15 cellular contexts compared by ENCODE assay signal in genomic region chr9:137456864-137457405, GRCh38. TPM values are rescaled to one million over a fixed set of nuclear protein-coding genes. Genes with fewer than 3 reads are reported as not detected.
A peak's percentile ranks its signal among the peaks of the same experiment; 100 is the strongest.
DNase-seq lines count a peak whose midpoint lies in the region; ATAC-seq, FAIRE-seq and TF ChIP-seq lines count a peak whose summit lies in the region.
"Had no signal": no experiment of that assay in that cellular context is flagged by ENCODE, and none has a peak within 500 bp of the region (broad histone marks: within the 10 kb centered on the region; RNA-seq: fewer than 3 reads in every experiment).

No MANE protein-coding gene starts in this region.

- H3K9ac ChIP-seq in mammary epithelial cell (ENCODE audit: insufficient read depth, low read length): no peak overlapping the region
- peak overlapping the region; percentile 70 for H3K9ac ChIP-seq in HepG2 (ENCODE audit: insufficient read depth, low read depth, low read length)

- TF ChIP-seq RAD21 in HepG2 (CRISPR knock-in tag; IDR thresholded peaks at IDR 0.05): no peak

- no peak for FAIRE-seq in HepG2 (lab: Jason Lieb, UNC)
- FAIRE-seq in D721Med (lab: Jason Lieb, UNC): no peak

- no peak for TF ChIP-seq EP300 in HepG2 (IDR thresholded peaks at IDR 0.05; ENCODE audit: low read depth in 2 of 2, low read length in 2 of 2)
- TF ChIP-seq EP300 in HepG2 (CRISPR knock-in tag; IDR thresholded peaks at IDR 0.05; ENCODE audit: borderline replicate concordance): no peak

- no peak for DNase-seq in MCF 10A (ENCODE audit: unreplicated experiment)
- DNase-seq in mammary epithelial cell: no peak
- no peak for DNase-seq in activated CD8-positive, alpha-beta T cell treated with anti-CD3 and anti-CD28 coated beads for 36 hours
- no peak for DNase-seq in HepG2 (ENCODE audit: low spot score)
- peak in 1 of 2 donors; percentile 70 for DNase-seq in tibial artery
- DNase-seq in D721Med (ENCODE audit: insufficient read length, low spot score): no peak
- no peak for DNase-seq in DMS79 treated with DMSO at 0.1 percent for 48 hours (lab: John Stamatoyannopoulos, UW)
- DNase-seq: activated T-cell treated with anti-CD3 and anti-CD28 coated beads, Interleukin-2, amount 50 U/mL, for 72 hours; NCI-H1436 treated with DMSO at 0.1 percent for 48 hours; T1000 had no signal

- H3K27me3 ChIP-seq in mammary epithelial cell (ENCODE audit: insufficient read depth, low read length): no peaks in the 10 kb centered on the region
- H3K27me3 ChIP-seq in HepG2 (ENCODE audit: control insufficient read depth in 1 of 2, insufficient read depth in 2 of 2, low read length in 2 of 2): no peaks in the 10 kb centered on the region
- no peaks in the 10 kb centered on the region for H3K27me3 ChIP-seq in tibial artery
- H3K27me3 ChIP-seq: suprapubic skin had no signal

- H3K4me3 Mint-ChIP-seq in MCF 10A (ENCODE audit: unreplicated experiment): no peak overlapping the region
- peak overlapping the region; percentile 52 for H3K4me3 Mint-ChIP-seq in activated CD8-positive, alpha-beta T cell treated with anti-CD3 and anti-CD28 coated beads for 36 hours

- peak overlapping the region; percentile 23 for H3K27ac Mint-ChIP-seq in MCF 10A (ENCODE audit: low read depth, unreplicated experiment)
- no peak overlapping the region for H3K27ac Mint-ChIP-seq in activated CD8-positive, alpha-beta T cell treated with anti-CD3 and anti-CD28 coated beads for 36 hours
- H3K27ac Mint-ChIP-seq: activated T-cell treated with anti-CD3 and anti-CD28 coated beads, Interleukin-2, amount 50 U/mL, for 72 hours had no signal

- H3K4me2 ChIP-seq in mammary epithelial cell (ENCODE audit: insufficient read depth, low read depth, low read length): no peak overlapping the region
- H3K4me2 ChIP-seq in HepG2 (ENCODE audit: low read depth, low read length): peak overlapping the region; percentile 96

- H3K79me2 ChIP-seq in mammary epithelial cell (ENCODE audit: insufficient read depth, low read length) (peaks cover 8% of the 10 kb centered on the region), HepG2 (ENCODE audit: insufficient read depth, low read length) (peaks cover 31% of the 10 kb centered on the region)

- H2AFZ ChIP-seq in mammary epithelial cell (ENCODE audit: low read depth, low read length) (no peak overlapping the region), HepG2 (ENCODE audit: low read length) (no peak overlapping the region)

- BruUV-seq in MCF 10A (replicated peaks; lab: Mats Ljungman, UMichigan) (no TSS peak), mammary epithelial cell (replicated peaks; lab: Mats Ljungman, UMichigan) (no TSS peak), HepG2 (replicated peaks; lab: Mats Ljungman, UMichigan) (no TSS peak)

- no peaks in the 10 kb centered on the region for H3K9me3 ChIP-seq in mammary epithelial cell (replicated peaks; ENCODE audit: insufficient read depth, low read length)
- H3K9me3 ChIP-seq in HepG2 (ENCODE audit: low read length): no peaks in the 10 kb centered on the region
- no peaks in the 10 kb centered on the region for H3K9me3 ChIP-seq in tibial artery
- H3K9me3 ChIP-seq: suprapubic skin had no signal

- TF ChIP-seq CTCF in MCF 10A (IDR thresholded peaks at IDR 0.05; ENCODE audit: unreplicated experiment) (no peak), mammary epithelial cell (conservative IDR thresholded peaks at IDR 0.05 in 1 of 2, IDR thresholded peaks at IDR 0.05 in 1 of 2; ENCODE audit: extremely low read depth in 1 of 2, insufficient read depth in 1 of 2, low read depth in 1 of 2, low read length in 2 of 2) (no peak), HepG2 (CRISPR knock-in tag; IDR thresholded peaks at IDR 0.05) (no peak), tibial artery (IDR thresholded peaks at IDR 0.05) (no peak), D721Med (IDR thresholded peaks at IDR 0.05; ENCODE audit: insufficient read depth, missing control alignments) (no peak)
- no peak for TF ChIP-seq CTCF in activated CD8-positive, alpha-beta T cell treated with anti-CD3 and anti-CD28 coated beads for 36 hours (IDR thresholded peaks at IDR 0.05)

- peaks cover 15% of the 10 kb centered on the region for H3K4me1 ChIP-seq in mammary epithelial cell (ENCODE audit: insufficient read depth, low read length)
- H3K4me1 ChIP-seq in HepG2 (ENCODE audit: insufficient read depth, low read length): peaks cover 79% of the 10 kb centered on the region
- peaks cover 6 to 65% (median 58%) of the 10 kb centered on the region in 4 donors for H3K4me1 ChIP-seq in tibial artery

- H3K27ac ChIP-seq in mammary epithelial cell (ENCODE audit: insufficient read depth, low read depth, low read length): no peak overlapping the region
- H3K27ac ChIP-seq in HepG2 (ENCODE audit: extremely low read length, insufficient read depth, low read length): peak overlapping the region; percentile 99
- peak overlapping the region; percentile 85 to 86 for H3K27ac ChIP-seq in tibial artery
- H3K27ac ChIP-seq: suprapubic skin had no signal

- CTCF ChIA-PET in MCF 10A (lab: Yijun Ruan, JAX) (interaction anchor here (1.0 kb wide), 1 partner anchor 18 kb away, joined by 4 read pairs; no protein-coding TSS in a partner anchor), mammary epithelial cell (lab: Charles Lee; ENCODE audit: low non-redundant PET) (no interaction called here), HepG2 (lab: Yijun Ruan, JAX; ENCODE audit: low intra/inter-chr PET ratio, low total read pairs) (no interaction called here)
- CTCF ChIA-PET in activated CD8-positive, alpha-beta T cell treated with anti-CD3 and anti-CD28 coated beads for 36 hours (lab: Charles Lee): interaction anchor here (2.8 kb wide), 1 partner anchor 12 kb away, joined by 8 read pairs; no protein-coding TSS in a partner anchor

- in situ Hi-C loops in mammary epithelial cell (cut with MboI; ENCODE audit: low sequenced_read_pairs in 2 of 2) (no loop called here), HepG2 (cut with HindIII; ENCODE audit: extremely low pct_ligation_motif_present, low pct_unique_long_range_greater_than_20kb) (no loop called here)

- H3K27me3 Mint-ChIP-seq in MCF 10A (ENCODE audit: insufficient read depth, unreplicated experiment): no peaks in the 10 kb centered on the region
- no peaks in the 10 kb centered on the region for H3K27me3 Mint-ChIP-seq in activated CD8-positive, alpha-beta T cell treated with anti-CD3 and anti-CD28 coated beads for 36 hours
- H3K27me3 Mint-ChIP-seq: CD8-positive, alpha-beta memory T cell had no signal

- H3K36me3 ChIP-seq in mammary epithelial cell (ENCODE audit: insufficient read depth, low read length) (peaks cover 5% of the 10 kb centered on the region), HepG2 (replicated peaks in 1 of 2; ENCODE audit: control insufficient read depth in 1 of 2, insufficient read depth in 2 of 2, low read length in 2 of 2) (peaks cover 12 to 36% of the 10 kb centered on the region in 2 experiments), tibial artery (peaks cover 18 to 42% (median 37%) of the 10 kb centered on the region in 3 donors)

- POLR2A ChIA-PET in MCF 10A (lab: Yijun Ruan, JAX): interaction anchor here (1.2 to 1.7 kb wide), 2 partner anchors 34 to 45 kb away, joined by 3 to 5 read pairs; partner anchors contain the start of genes EXD3 and NOXA1
- POLR2A ChIA-PET in activated CD8-positive, alpha-beta T cell treated with anti-CD3 and anti-CD28 coated beads for 36 hours (lab: Charles Lee): interaction anchor here (0.6 to 1.0 kb wide), 2 partner anchors 10 to 268 kb away, joined by 3 to 4 read pairs; partner anchors contain the start of gene SSNA1
- POLR2A ChIA-PET in HepG2 (lab: Yijun Ruan, JAX): no interaction called here

- no peak overlapping the region for H3K4me3 ChIP-seq in mammary epithelial cell (replicated peaks in 1 of 3; ENCODE audit: insufficient read depth in 1 of 3, low read depth in 2 of 3, low read length in 3 of 3)
- peak overlapping the region; percentile 15 to 95 (median 95); a peak in 5 of 6 replicates for H3K4me3 ChIP-seq in HepG2 (replicated peaks in 1 of 3; ENCODE audit: insufficient read depth in 1 of 3, low read depth in 2 of 3, low read length in 3 of 3)
- peak overlapping the region in 1 of 2 donors; percentile 95 for H3K4me3 ChIP-seq in tibial artery

- H4K20me1 ChIP-seq in mammary epithelial cell (ENCODE audit: insufficient read depth, low read length) (no peaks in the 10 kb centered on the region), HepG2 (ENCODE audit: insufficient read depth, low read length) (peaks cover 11% of the 10 kb centered on the region; the same call in 1 of the 2 replicates)

- TF ChIP-seq POLR2A in HepG2 (IDR thresholded peaks at IDR 0.05; ENCODE audit: insufficient read depth in 1 of 2, low read depth in 2 of 2, low read length in 2 of 2): no peak

- dilution Hi-C loops in mammary epithelial cell (cut with HindIII; ENCODE audit: low sequenced_read_pairs): no loop called here

- H3K36me3 Mint-ChIP-seq in MCF 10A (ENCODE audit: insufficient read depth, unreplicated experiment): peaks cover 6% of the 10 kb centered on the region
- peaks cover 40% of the 10 kb centered on the region for H3K36me3 Mint-ChIP-seq in activated CD8-positive, alpha-beta T cell treated with anti-CD3 and anti-CD28 coated beads for 36 hours (ENCODE audit: low read depth)

- H3K4me1 Mint-ChIP-seq in MCF 10A (ENCODE audit: insufficient read depth, unreplicated experiment): peaks cover 9% of the 10 kb centered on the region
- H3K4me1 Mint-ChIP-seq in activated CD8-positive, alpha-beta T cell treated with anti-CD3 and anti-CD28 coated beads for 36 hours (ENCODE audit: low read depth): peaks cover 49% of the 10 kb centered on the region

- no peak for ATAC-seq in activated CD8-positive, alpha-beta T cell treated with anti-CD3 and anti-CD28 coated beads for 36 hours
- ATAC-seq in HepG2 (no peak), HG03571 (IDR thresholded peaks at IDR 0.05; ENCODE audit: unreplicated experiment) (no peak)
- ATAC-seq: activated T-cell treated with anti-CD3 and anti-CD28 coated beads, Interleukin-2, amount 50 U/mL, for 72 hours had no signal

- H3K9me3 Mint-ChIP-seq in MCF 10A (ENCODE audit: unreplicated experiment): no peaks in the 10 kb centered on the region
- no peaks in the 10 kb centered on the region for H3K9me3 Mint-ChIP-seq in activated CD8-positive, alpha-beta T cell treated with anti-CD3 and anti-CD28 coated beads for 36 hours
- H3K9me3 Mint-ChIP-seq: activated T-cell treated with anti-CD3 and anti-CD28 coated beads, Interleukin-2, amount 50 U/mL, for 72 hours; CD8-positive, alpha-beta memory T cell had no signal

- intact Hi-C loops in MCF 10A (cut with micrococcal nuclease): no loop called here
- intact Hi-C loops in mammary epithelial cell (cut with micrococcal nuclease): loop anchor here (10.0 kb wide), 1 partner anchor 662 kb away; the partner anchor contains the start of genes CCDC183 and TMEM141
- intact Hi-C loops in activated CD8-positive, alpha-beta T cell treated with anti-CD3 and anti-CD28 coated beads for 36 hours (cut with micrococcal nuclease): no loop called here
- intact Hi-C loops in HepG2 (cut with micrococcal nuclease; ENCODE audit: unreplicated experiment): no loop called here
- intact Hi-C loops in tibial artery (cut with DNase I; ENCODE audit: low total_unique reads): no loop called here

- WGBS in mammary epithelial cell (ENCODE audit: low coverage, missing lambda C conversion rate): 92% methylated on average over 8 of the region's 10 CpGs
- 93% methylated on average over 10 of the region's 10 CpGs for WGBS in HepG2 (ENCODE audit: low lambda C conversion rate)

RNA-seq across cellular contexts. Expression of gene NSMF, which starts 2.2 kb away (rescaled TPM):
- total RNA-seq in MCF 10A (2022): 37.8 and 43.1 TPM in 2 replicates
- 10 to 100 TPM; 29.7 to 42.0 TPM for total RNA-seq in mammary epithelial cell
- polyA plus RNA-seq in mammary epithelial cell: 28.2 TPM
- 35.2 TPM for polyA minus RNA-seq in mammary epithelial cell
- total RNA-seq in activated CD8-positive, alpha-beta T cell treated with anti-CD3 and anti-CD28 coated beads for 36 hours: 100 to 1,000 TPM; 112 to 116 TPM
- total RNA-seq in HepG2 (2016; rRNA removed; fragmentation: Illumina TruSeq; extraction: Trizol): 38.3 and 44.3 TPM in 2 replicates
- total RNA-seq in HepG2 (2016; cell fraction: cytosol; rRNA removed; fragmentation: Illumina TruSeq; extraction: Trizol; ENCODE audit: low read depth): 35.6 and 45.0 TPM in 2 replicates
- 31.9 and 43.2 TPM in 2 replicates for total RNA-seq in HepG2 (2016; cell fraction: insoluble cytoplasmic fraction; rRNA removed; fragmentation: Illumina TruSeq; extraction: Trizol)
- total RNA-seq in HepG2 (2016; cell fraction: membrane; rRNA removed; fragmentation: Illumina TruSeq; extraction: Trizol): 88.7 and 95.2 TPM in 2 replicates
- total RNA-seq in HepG2 (2016; cell fraction: nucleus; rRNA removed; fragmentation: Illumina TruSeq; extraction: Trizol): 47.8 and 56.5 TPM in 2 replicates
- 183 and 271 TPM in 2 replicates for polyA plus RNA-seq in HepG2 (2011; rRNA removed)
- 147 and 184 TPM in 2 replicates for polyA plus RNA-seq in HepG2 (2011; cell fraction: cytosol; rRNA removed)
- 1,153 and 1,227 TPM in 2 replicates for polyA plus RNA-seq in HepG2 (2011; cell fraction: nucleus; rRNA removed)
- 143 and 184 TPM in 2 replicates for polyA plus RNA-seq in HepG2 (2012)
- 80.1 and 97.0 TPM in 2 replicates for polyA plus RNA-seq in HepG2 (2016; cell fraction: cytosol; fragmentation: Illumina TruSeq; extraction: Trizol; ENCODE audit: low read depth)
- polyA plus RNA-seq in HepG2 (2016; cell fraction: insoluble cytoplasmic fraction; fragmentation: Illumina TruSeq; extraction: Trizol; ENCODE audit: low read depth): 62.3 and 80.0 TPM in 2 replicates
- polyA plus RNA-seq in HepG2 (2016; cell fraction: membrane; fragmentation: Illumina TruSeq; extraction: Trizol; ENCODE audit: low read depth): 159 and 160 TPM in 2 replicates
- 179 and 193 TPM in 2 replicates for polyA plus RNA-seq in HepG2 (2016; cell fraction: nucleus; fragmentation: Illumina TruSeq; extraction: Trizol; ENCODE audit: insufficient read depth, low read depth)
- 64.9 and 155 TPM in 2 replicates for polyA minus RNA-seq in HepG2 (2011; rRNA and poly(A)+ RNA removed; ENCODE audit: low replicate concordance)
- 76.5 and 105 TPM in 2 replicates for polyA minus RNA-seq in HepG2 (2011; cell fraction: cytosol; rRNA and poly(A)+ RNA removed)
- polyA minus RNA-seq in HepG2 (2011; cell fraction: nucleus; rRNA and poly(A)+ RNA removed): 147 and 159 TPM in 2 replicates

RNA-seq across cellular contexts. Expression of gene ENTPD8, which starts 15.8 kb away (rescaled TPM):
- not detected in 2 replicates for total RNA-seq in MCF 10A (2022)
- total RNA-seq in mammary epithelial cell: under 1 TPM in 1 of 2 donors, not detected in 1; 0.83 TPM
- 0.02 TPM for polyA plus RNA-seq in mammary epithelial cell
- polyA minus RNA-seq in mammary epithelial cell: not detected
- total RNA-seq in activated CD8-positive, alpha-beta T cell treated with anti-CD3 and anti-CD28 coated beads for 36 hours: not detected
- 0.21 and 0.44 TPM in 2 replicates for total RNA-seq in HepG2 (2016; rRNA removed; fragmentation: Illumina TruSeq; extraction: Trizol)
- total RNA-seq in HepG2 (2016; cell fraction: cytosol; rRNA removed; fragmentation: Illumina TruSeq; extraction: Trizol; ENCODE audit: low read depth): 0.09 and 0.20 TPM in 2 replicates
- total RNA-seq in HepG2 (2016; cell fraction: insoluble cytoplasmic fraction; rRNA removed; fragmentation: Illumina TruSeq; extraction: Trizol): 0.33 and 0.43 TPM in 2 replicates
- 0.21 and 0.37 TPM in 2 replicates for total RNA-seq in HepG2 (2016; cell fraction: membrane; rRNA removed; fragmentation: Illumina TruSeq; extraction: Trizol)
- 0.28 and 0.34 TPM in 2 replicates for total RNA-seq in HepG2 (2016; cell fraction: nucleus; rRNA removed; fragmentation: Illumina TruSeq; extraction: Trizol)
- polyA plus RNA-seq in HepG2 (2011; rRNA removed): 0.26 and 0.38 TPM in 2 replicates
- polyA plus RNA-seq in HepG2 (2011; cell fraction: cytosol; rRNA removed): 0.21 and 0.30 TPM in 2 replicates
- 3.0 and 3.2 TPM in 2 replicates for polyA plus RNA-seq in HepG2 (2011; cell fraction: nucleus; rRNA removed)
- 0.35 and 0.44 TPM in 2 replicates for polyA plus RNA-seq in HepG2 (2012)
- 0.05 and 0.14 TPM in 2 replicates for polyA plus RNA-seq in HepG2 (2016; cell fraction: cytosol; fragmentation: Illumina TruSeq; extraction: Trizol; ENCODE audit: low read depth)
- 0.25 TPM in 1 of 2 replicates, not detected in the other for polyA plus RNA-seq in HepG2 (2016; cell fraction: insoluble cytoplasmic fraction; fragmentation: Illumina TruSeq; extraction: Trizol; ENCODE audit: low read depth)
- 0.08 and 0.15 TPM in 2 replicates for polyA plus RNA-seq in HepG2 (2016; cell fraction: membrane; fragmentation: Illumina TruSeq; extraction: Trizol; ENCODE audit: low read depth)
- polyA plus RNA-seq in HepG2 (2016; cell fraction: nucleus; fragmentation: Illumina TruSeq; extraction: Trizol; ENCODE audit: insufficient read depth, low read depth): 0.79 and 0.97 TPM in 2 replicates
- polyA minus RNA-seq in HepG2 (2011; rRNA and poly(A)+ RNA removed; ENCODE audit: low replicate concordance): 0.26 TPM in 1 of 2 replicates, not detected in the other
- not detected in 2 replicates for polyA minus RNA-seq in HepG2 (2011; cell fraction: cytosol; rRNA and poly(A)+ RNA removed)
- 0.26 and 0.37 TPM in 2 replicates for polyA minus RNA-seq in HepG2 (2011; cell fraction: nucleus; rRNA and poly(A)+ RNA removed)
- total RNA-seq: activated T-cell treated with anti-CD3 and anti-CD28 coated beads, Interleukin-2, amount 50 U/mL, for 72 hours; CD8-positive, alpha-beta memory T cell; kidney epithelial cell; suprapubic skin had no signal
- polyA plus RNA-seq: CD8-positive, alpha-beta memory T cell had no signal

RNA-seq across cellular contexts. Expression of gene NOXA1, which starts 33.7 kb away (rescaled TPM):
- total RNA-seq in MCF 10A (2022) (8.2 and 8.9 TPM in 2 replicates), mammary epithelial cell (1 to 10 TPM in 1 of 2 donors, under 1 TPM in 1; 0.82 to 2.0 TPM), HepG2 (2016; rRNA removed; fragmentation: Illumina TruSeq; extraction: Trizol) (0.63 and 1.2 TPM in 2 replicates)
- polyA plus RNA-seq in mammary epithelial cell (0.18 TPM), HepG2 (2011; rRNA removed) (0.78 and 2.1 TPM in 2 replicates)
- not detected for polyA minus RNA-seq in mammary epithelial cell
- total RNA-seq in activated CD8-positive, alpha-beta T cell treated with anti-CD3 and anti-CD28 coated beads for 36 hours: under 1 TPM; 0.72 to 0.95 TPM
- total RNA-seq in HepG2 (2016; cell fraction: cytosol; rRNA removed; fragmentation: Illumina TruSeq; extraction: Trizol; ENCODE audit: low read depth): 0.81 and 1.1 TPM in 2 replicates
- 0.82 and 1.9 TPM in 2 replicates for total RNA-seq in HepG2 (2016; cell fraction: insoluble cytoplasmic fraction; rRNA removed; fragmentation: Illumina TruSeq; extraction: Trizol)
- 0.46 and 1.00 TPM in 2 replicates for total RNA-seq in HepG2 (2016; cell fraction: membrane; rRNA removed; fragmentation: Illumina TruSeq; extraction: Trizol)
- total RNA-seq in HepG2 (2016; cell fraction: nucleus; rRNA removed; fragmentation: Illumina TruSeq; extraction: Trizol): 1.6 and 2.0 TPM in 2 replicates
- polyA plus RNA-seq in HepG2 (2011; cell fraction: cytosol; rRNA removed): 0.53 and 1.0 TPM in 2 replicates
- polyA plus RNA-seq in HepG2 (2011; cell fraction: nucleus; rRNA removed): 17.1 and 17.5 TPM in 2 replicates
- 0.76 and 1.0 TPM in 2 replicates for polyA plus RNA-seq in HepG2 (2012)
- polyA plus RNA-seq in HepG2 (2016; cell fraction: cytosol; fragmentation: Illumina TruSeq; extraction: Trizol; ENCODE audit: low read depth): 0.60 and 0.67 TPM in 2 replicates
- polyA plus RNA-seq in HepG2 (2016; cell fraction: insoluble cytoplasmic fraction; fragmentation: Illumina TruSeq; extraction: Trizol; ENCODE audit: low read depth): 0.39 and 0.46 TPM in 2 replicates
- polyA plus RNA-seq in HepG2 (2016; cell fraction: membrane; fragmentation: Illumina TruSeq; extraction: Trizol; ENCODE audit: low read depth): 0.44 and 0.56 TPM in 2 replicates
- 3.7 and 3.8 TPM in 2 replicates for polyA plus RNA-seq in HepG2 (2016; cell fraction: nucleus; fragmentation: Illumina TruSeq; extraction: Trizol; ENCODE audit: insufficient read depth, low read depth)
- polyA minus RNA-seq in HepG2 (2011; rRNA and poly(A)+ RNA removed; ENCODE audit: low replicate concordance): 0.44 and 0.61 TPM in 2 replicates
- 0.44 TPM in 1 of 2 replicates, not detected in the other for polyA minus RNA-seq in HepG2 (2011; cell fraction: cytosol; rRNA and poly(A)+ RNA removed)
- polyA minus RNA-seq in HepG2 (2011; cell fraction: nucleus; rRNA and poly(A)+ RNA removed): 1.8 and 3.4 TPM in 2 replicates
- total RNA-seq: fibroblast of villous mesenchyme had no signal

RNA-seq across cellular contexts. Expression of gene EXD3, which starts 34.0 kb away (rescaled TPM):
- total RNA-seq in MCF 10A (2022) (17.1 and 23.9 TPM in 2 replicates), mammary epithelial cell (10 to 100 TPM in 1 of 2 donors, 1 to 10 TPM in 1; 9.1 to 10.8 TPM), HepG2 (2016; rRNA removed; fragmentation: Illumina TruSeq; extraction: Trizol) (1.3 and 2.7 TPM in 2 replicates)
- polyA plus RNA-seq in mammary epithelial cell (3.2 TPM), HepG2 (2011; rRNA removed) (4.8 and 9.1 TPM in 2 replicates)
- polyA minus RNA-seq in mammary epithelial cell: 0.31 TPM
- 1 to 10 TPM; 8.1 to 9.0 TPM for total RNA-seq in activated CD8-positive, alpha-beta T cell treated with anti-CD3 and anti-CD28 coated beads for 36 hours
- total RNA-seq in HepG2 (2016; cell fraction: cytosol; rRNA removed; fragmentation: Illumina TruSeq; extraction: Trizol; ENCODE audit: low read depth): 1.1 and 1.7 TPM in 2 replicates
- total RNA-seq in HepG2 (2016; cell fraction: insoluble cytoplasmic fraction; rRNA removed; fragmentation: Illumina TruSeq; extraction: Trizol): 1.3 and 3.1 TPM in 2 replicates
- total RNA-seq in HepG2 (2016; cell fraction: membrane; rRNA removed; fragmentation: Illumina TruSeq; extraction: Trizol): 1.6 and 2.4 TPM in 2 replicates
- total RNA-seq in HepG2 (2016; cell fraction: nucleus; rRNA removed; fragmentation: Illumina TruSeq; extraction: Trizol): 3.0 and 3.1 TPM in 2 replicates
- 1.6 and 3.2 TPM in 2 replicates for polyA plus RNA-seq in HepG2 (2011; cell fraction: cytosol; rRNA removed)
- 82.5 and 82.6 TPM in 2 replicates for polyA plus RNA-seq in HepG2 (2011; cell fraction: nucleus; rRNA removed)
- 4.7 and 9.6 TPM in 2 replicates for polyA plus RNA-seq in HepG2 (2012)
- polyA plus RNA-seq in HepG2 (2016; cell fraction: cytosol; fragmentation: Illumina TruSeq; extraction: Trizol; ENCODE audit: low read depth): 3.8 and 4.6 TPM in 2 replicates
- 2.3 and 2.8 TPM in 2 replicates for polyA plus RNA-seq in HepG2 (2016; cell fraction: insoluble cytoplasmic fraction; fragmentation: Illumina TruSeq; extraction: Trizol; ENCODE audit: low read depth)
- 5.3 and 6.7 TPM in 2 replicates for polyA plus RNA-seq in HepG2 (2016; cell fraction: membrane; fragmentation: Illumina TruSeq; extraction: Trizol; ENCODE audit: low read depth)
- polyA plus RNA-seq in HepG2 (2016; cell fraction: nucleus; fragmentation: Illumina TruSeq; extraction: Trizol; ENCODE audit: insufficient read depth, low read depth): 8.9 and 9.7 TPM in 2 replicates
- 3.4 and 4.2 TPM in 2 replicates for polyA minus RNA-seq in HepG2 (2011; rRNA and poly(A)+ RNA removed; ENCODE audit: low replicate concordance)
- 0.62 and 2.6 TPM in 2 replicates for polyA minus RNA-seq in HepG2 (2011; cell fraction: cytosol; rRNA and poly(A)+ RNA removed)
- polyA minus RNA-seq in HepG2 (2011; cell fraction: nucleus; rRNA and poly(A)+ RNA removed): 6.6 and 9.0 TPM in 2 replicates

Comparison
In these comparisons a context has a peak if more than half of its experiments do, and no peak if none do; other contexts are left out.
1. CTCF ChIA-PET loops: an anchor here in MCF 10A (1.0 kb wide) and activated CD8-positive, alpha-beta T cell treated with anti-CD3 and anti-CD28 coated beads for 36 hours (2.8 kb wide); none called in mammary epithelial cell and HepG2.
2. H3K4me3 ChIP-seq: peak in HepG2 (3 of 3); none in mammary epithelial cell (0 of 3).